In genomic region chr12:29149691-29150382, GRCh38 we compare ENCODE assay signal across 8 cellular contexts. TPM values are rescaled to one million over a fixed set of nuclear protein-coding genes. Genes with fewer than 3 reads are reported as not detected.
DNase-seq lines count a peak whose midpoint lies in the region; ATAC-seq and TF ChIP-seq lines count a peak whose summit lies in the region.

No MANE protein-coding gene starts in this region.

- H3K27me3 ChIP-seq in GM06990 (replicated peaks; ENCODE audit: control insufficient read depth, insufficient read depth, low read length) (no peaks in the 10 kb centered on the region), heart left ventricle (no peaks in the 10 kb centered on the region)

- intact Hi-C loops in activated T-helper 1 cell treated with anti-CD3 and anti-CD28 coated beads, Interleukin-12 subunit alpha, Interleukin-12 subunit beta, Interleukin-2, Interleukin-4 antibody, amounts not matched to agents 30 ng/mL and 10 ng/mL and 1 ng/mL, durations not matched to agents 14 hours and 24 hours and 36 hours (cut with micrococcal nuclease) = loop anchor here (5.0 kb wide), 3 partner anchors 63 to 232 kb away; partner anchors contain the start of gene ERGIC2
- intact Hi-C loops in heart left ventricle (cut with DNase I) = loop anchor here in 1 of 10 donors (10.0 kb wide), 1 partner anchor 165 kb away; no protein-coding TSS in a partner anchor

- peaks cover 17% of the 10 kb centered on the region for H3K4me1 Mint-ChIP-seq in activated T-helper 1 cell treated with anti-CD3 and anti-CD28 coated beads, Interleukin-12 subunit alpha, Interleukin-12 subunit beta, Interleukin-2, Interleukin-4 antibody, amounts not matched to agents 30 ng/mL and 10 ng/mL and 1 ng/mL, durations not matched to agents 14 hours and 24 hours and 36 hours (ENCODE audit: low read depth)

- ATAC-seq in HG03432 (IDR thresholded peaks at IDR 0.05; ENCODE audit: unreplicated experiment) = peak; percentile 15
- ATAC-seq in heart left ventricle = peak in 2 of 4 donors; percentile 24 to 31
- ATAC-seq in GM21619 (IDR thresholded peaks at IDR 0.05; ENCODE audit: unreplicated experiment) = no peak
- no peak for ATAC-seq in HG02885 (IDR thresholded peaks at IDR 0.05; ENCODE audit: poor library complexity, unreplicated experiment)

- no peak for TF ChIP-seq POLR2A in heart left ventricle (IDR thresholded peaks at IDR 0.05)

- H3K9me3 ChIP-seq in heart left ventricle = peaks cover 0 to 6% (median 0%) of the 10 kb centered on the region in 12 donors

- H3K4me3 ChIP-seq in GM06990 (replicated peaks; ENCODE audit: low read depth, low read length) = peak overlapping the region; percentile 66
- peak overlapping the region; percentile 53 to 91 (median 79) for H3K4me3 ChIP-seq in heart left ventricle
- peak overlapping the region; percentile 80 for H3K4me3 ChIP-seq in retinal pigment epithelial cell (ENCODE audit: low read length)

- H3K9me3 Mint-ChIP-seq in activated T-helper 1 cell treated with anti-CD3 and anti-CD28 coated beads, Interleukin-12 subunit alpha, Interleukin-12 subunit beta, Interleukin-2, Interleukin-4 antibody, amounts not matched to agents 30 ng/mL and 10 ng/mL and 1 ng/mL, durations not matched to agents 14 hours and 24 hours and 36 hours = no peaks in the 10 kb centered on the region

- peak overlapping the region; percentile 10 for H3K27ac Mint-ChIP-seq in activated T-helper 1 cell treated with anti-CD3 and anti-CD28 coated beads, Interleukin-12 subunit alpha, Interleukin-12 subunit beta, Interleukin-2, Interleukin-4 antibody, amounts not matched to agents 30 ng/mL and 10 ng/mL and 1 ng/mL, durations not matched to agents 14 hours and 24 hours and 36 hours

- 21 to 66% (median 39%) methylated on average over 10 to 38 of the region's 38 CpGs for WGBS in heart left ventricle, 4 donors

- DNase-seq in GM06990 (ENCODE audit: extremely low read depth, insufficient read length) (peak; percentile 14), heart left ventricle (peak in 3 of 5 donors; percentile 22 to 65 (median 30)), retinal pigment epithelial cell (ENCODE audit: low read depth) (no peak), superior temporal gyrus (ENCODE audit: extremely low spot score) (no peak)
- DNase-seq in activated T-helper 1 cell treated with anti-CD3 and anti-CD28 coated beads, Interleukin-12 subunit alpha, Interleukin-12 subunit beta, Interleukin-2, Interleukin-4 antibody, amounts not matched to agents 30 ng/mL and 10 ng/mL and 1 ng/mL, durations not matched to agents 14 hours and 24 hours and 36 hours (ENCODE audit: low spot score) = no peak

- H3K4me1 ChIP-seq in heart left ventricle = peaks cover 0 to 57% (median 21%) of the 10 kb centered on the region in 12 donors

- H3K36me3 ChIP-seq in GM06990 (ENCODE audit: control insufficient read depth, insufficient read depth, low read length) (no peaks in the 10 kb centered on the region), heart left ventricle (no peaks in the 10 kb centered on the region)

- H3K27me3 Mint-ChIP-seq in activated T-helper 1 cell treated with anti-CD3 and anti-CD28 coated beads, Interleukin-12 subunit alpha, Interleukin-12 subunit beta, Interleukin-2, Interleukin-4 antibody, amounts not matched to agents 30 ng/mL and 10 ng/mL and 1 ng/mL, durations not matched to agents 14 hours and 24 hours and 36 hours (ENCODE audit: insufficient read depth) = peaks cover 31% of the 10 kb centered on the region

- H3K27ac ChIP-seq in heart left ventricle = peak overlapping the region; percentile 33 to 91 (median 79)

- TF ChIP-seq CTCF in GM06990 (IDR thresholded peaks at IDR 0.05; ENCODE audit: insufficient read depth, low read length, poor library complexity, severe bottlenecking) = no peak
- TF ChIP-seq CTCF in heart left ventricle (IDR thresholded peaks at IDR 0.05) = no peak
- no peak for TF ChIP-seq CTCF in retinal pigment epithelial cell (conservative IDR thresholded peaks at IDR 0.05; ENCODE audit: low read depth, low read length)

- peaks cover 2% of the 10 kb centered on the region for H3K36me3 Mint-ChIP-seq in activated T-helper 1 cell treated with anti-CD3 and anti-CD28 coated beads, Interleukin-12 subunit alpha, Interleukin-12 subunit beta, Interleukin-2, Interleukin-4 antibody, amounts not matched to agents 30 ng/mL and 10 ng/mL and 1 ng/mL, durations not matched to agents 14 hours and 24 hours and 36 hours (ENCODE audit: low read depth)

- peak overlapping the region; percentile 91 for H3K4me3 Mint-ChIP-seq in activated T-helper 1 cell treated with anti-CD3 and anti-CD28 coated beads, Interleukin-12 subunit alpha, Interleukin-12 subunit beta, Interleukin-2, Interleukin-4 antibody, amounts not matched to agents 30 ng/mL and 10 ng/mL and 1 ng/mL, durations not matched to agents 14 hours and 24 hours and 36 hours

RNA-seq across cellular contexts. Expression of gene FAR2, which starts 0.8 kb away (rescaled TPM):
- 5.2 and 5.4 TPM in 2 replicates for total RNA-seq in activated T-helper 1 cell treated with anti-CD3 and anti-CD28 coated beads, Interleukin-12 subunit alpha, Interleukin-12 subunit beta, Interleukin-2, Interleukin-4 antibody, amounts not matched to agents 30 ng/mL and 10 ng/mL and 1 ng/mL, durations not matched to agents 14 hours and 24 hours and 36 hours
- 10 to 100 TPM in 1 of 9 donors, 1 to 10 TPM in 8; 1.1 to 11.6 (median 3.1) TPM for total RNA-seq in heart left ventricle
- polyA plus RNA-seq in heart left ventricle = 1 to 10 TPM; 1.5 to 3.0 TPM

Comparison
In these comparisons a context has a peak if more than half of its experiments do, and no peak if none do; other contexts are left out.
1. DNase-seq: peak in GM06990 (single experiment) and heart left ventricle (3 of 5); none in activated T-helper 1 cell treated with anti-CD3 and anti-CD28 coated beads, Interleukin-12 subunit alpha, Interleukin-12 subunit beta, Interleukin-2, Interleukin-4 antibody, amounts not matched to agents 30 ng/mL and 10 ng/mL and 1 ng/mL, durations not matched to agents 14 hours and 24 hours and 36 hours (single experiment), retinal pigment epithelial cell (single experiment) and superior temporal gyrus (single experiment).
2. Peak in every context shown above with its lines, with median percentiles within 50 percentile points of each other: H3K4me3 ChIP-seq.